12 cellular contexts compared by ENCODE assay signal in the genomic region with DNA sequence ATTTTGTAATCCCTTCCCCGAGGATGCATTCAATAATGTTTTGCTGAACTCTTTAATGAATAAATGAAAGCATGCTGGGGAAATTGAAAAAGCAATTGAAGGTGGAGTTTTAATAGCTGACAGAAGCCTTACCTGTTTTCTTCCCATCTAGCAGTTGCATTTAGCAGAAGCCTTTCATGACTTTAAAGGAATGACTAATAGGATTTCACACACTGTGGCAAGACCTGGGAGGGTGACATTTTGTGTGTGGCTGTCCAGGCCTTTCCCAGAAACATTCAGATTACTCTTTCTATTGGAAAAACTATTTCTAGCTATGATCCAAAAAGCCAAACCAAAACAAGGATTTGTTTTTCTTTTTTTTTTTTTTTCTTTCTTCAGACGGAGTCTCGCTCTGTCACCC. TPM values are rescaled to one million over a fixed set of nuclear protein-coding genes. Genes with fewer than 3 reads are reported as not detected.
"Had no signal": no experiment of that assay in that cellular context is flagged by ENCODE, and none has a peak within 500 bp of the region (broad histone marks: within the 10 kb centered on the region; RNA-seq: fewer than 3 reads in every experiment).

No MANE protein-coding gene starts in this region.

- H3K27ac ChIP-seq: prostate gland, right lobe of liver, SK-N-MC, testis had no signal

- H3K4me1 Mint-ChIP-seq: nephron progenitor cell had no signal

- DNase-seq: activated CD4-positive, alpha-beta T cell treated with anti-CD3 and anti-CD28 coated beads, Interleukin-2, amount 10 ng/mL, durations not matched to agents 7 days and 5 days; activated naive CD4-positive, alpha-beta T cell treated with anti-CD3 and anti-CD28 coated beads, Interleukin-2, amount 50 U/mL, for 16 hours; activated T-cell treated with anti-CD3 and anti-CD28 coated beads, Interleukin-2, amount 50 U/mL, for 72 hours; foreskin melanocyte; head of caudate nucleus; nephron progenitor cell; right lobe of liver; stimulated activated naive CD4-positive, alpha-beta T cell treated with Interleukin-2 at 50 U/mL for 16 hours; testis had no signal

- H3K4me3 ChIP-seq: prostate gland, right lobe of liver, SK-N-MC, testis had no signal

- H3K27me3 ChIP-seq: right lobe of liver, testis had no signal

- H3K9me3 Mint-ChIP-seq: activated T-cell treated with anti-CD3 and anti-CD28 coated beads, Interleukin-2, amount 50 U/mL, for 72 hours; nephron progenitor cell had no signal

- H3K27ac Mint-ChIP-seq: nephron progenitor cell had no signal

- ATAC-seq: activated T-cell treated with anti-CD3 and anti-CD28 coated beads, Interleukin-2, amount 50 U/mL, for 72 hours; right lobe of liver had no signal

- H3K27me3 Mint-ChIP-seq: activated CD4-positive, alpha-beta T cell treated with anti-CD3 and anti-CD28 coated beads, Interleukin-2, amount 10 ng/mL, durations not matched to agents 7 days and 5 days had no signal

- H3K4me3 Mint-ChIP-seq: activated CD4-positive, alpha-beta T cell treated with anti-CD3 and anti-CD28 coated beads, Interleukin-2, amount 10 ng/mL, durations not matched to agents 7 days and 5 days; nephron progenitor cell had no signal

RNA-seq across cellular contexts. Expression of a gene that starts 45.2 kb away (rescaled TPM):
- total RNA-seq: lung microvascular endothelial cell had no signal
